8 cellular contexts compared by ENCODE assay signal in the genomic region with DNA sequence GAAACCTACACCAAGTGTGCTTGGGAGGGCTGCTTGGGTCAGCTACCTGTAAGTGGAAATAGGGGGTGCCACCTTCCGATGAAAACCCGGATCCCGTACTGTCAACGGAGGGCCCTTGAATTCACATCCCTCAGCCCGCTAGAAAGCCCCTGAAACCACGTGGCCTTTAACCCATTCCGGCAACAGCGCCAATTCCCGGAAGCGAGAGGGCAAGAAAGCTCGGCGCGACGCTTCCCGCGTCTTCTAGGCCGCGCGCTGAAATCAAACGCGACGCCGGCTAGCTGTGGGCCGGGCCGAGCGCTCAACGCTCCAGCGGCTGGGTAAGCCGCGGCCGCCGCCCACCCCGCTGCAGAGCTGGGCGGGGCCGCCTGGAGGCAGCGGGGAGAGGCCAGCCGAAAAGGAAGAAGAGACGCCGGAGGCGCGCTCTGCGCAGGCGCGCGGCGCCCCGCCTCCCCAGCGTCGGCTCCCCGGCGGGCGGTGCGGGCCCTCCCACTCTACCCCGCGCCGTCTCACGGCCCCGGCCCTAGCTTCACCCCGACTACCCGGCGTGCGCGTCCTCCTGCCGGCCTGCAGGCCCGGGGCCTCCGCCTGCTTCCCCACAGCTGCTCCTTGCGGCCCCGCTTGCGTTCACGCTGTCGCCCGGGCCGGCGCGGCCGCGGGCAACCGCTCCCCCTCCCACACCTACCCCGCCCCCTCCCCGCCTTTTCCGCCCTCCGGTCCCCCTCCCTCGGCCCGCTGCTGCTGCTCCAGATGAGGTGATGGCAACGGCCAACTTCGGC. TPM values are rescaled to one million over a fixed set of nuclear protein-coding genes. Genes with fewer than 3 reads are reported as not detected.
DNase-seq lines count a peak whose midpoint lies in the region; ATAC-seq, FAIRE-seq and TF ChIP-seq lines count a peak whose summit lies in the region.

A gene (plus strand): TSS at position 492 of the 779 bp plus-strand sequence. CDS start 267 bp downstream, at position 759.

- BruUV-seq in endothelial cell of umbilical vein (replicated peaks; lab: Mats Ljungman, UMichigan), result TSS peak; percentile 64

- H3K36me3 ChIP-seq in OCI-LY3 (replicated peaks; ENCODE audit: low read depth, low read length) (peaks cover 12% of the 10 kb centered on the region), endothelial cell of umbilical vein (ENCODE audit: control insufficient read depth in 2 of 2, extremely low read depth in 1 of 2, insufficient read depth in 2 of 2, low read length in 2 of 2) (no peaks in the 10 kb centered on the region)

- CTCF ChIA-PET in endothelial cell of umbilical vein (lab: Charles Lee), result interaction anchor here (0.8 to 1.5 kb wide), 9 partner anchors 9 to 163 kb away, joined by 3 to 10 read pairs (median 4); a partner anchor contains a TSS

- H3K27me3 ChIP-seq in OCI-LY3 (ENCODE audit: low read depth, low read length), result no peaks in the 10 kb centered on the region
- H3K27me3 ChIP-seq in endothelial cell of umbilical vein (ENCODE audit: control insufficient read depth in 2 of 2, insufficient read depth in 2 of 2, low read length in 2 of 2), result no peaks in the 10 kb centered on the region

- H3K79me2 ChIP-seq in OCI-LY3 (ENCODE audit: low read length) (peaks cover 47% of the 10 kb centered on the region), endothelial cell of umbilical vein (ENCODE audit: control insufficient read depth, insufficient read depth, low read length) (peaks cover 46% of the 10 kb centered on the region)

- H2AFZ ChIP-seq in OCI-LY3 (ENCODE audit: low read depth, low read length) (peak within 1 kb of the TSS; percentile 73), endothelial cell of umbilical vein (ENCODE audit: low read depth, low read length) (peak within 1 kb of the TSS; percentile 93)

- H3K27ac ChIP-seq in OCI-LY3 (ENCODE audit: low read length) (peak within 1 kb of the TSS; percentile 76), endothelial cell of umbilical vein (ENCODE audit: insufficient read depth, low read depth, low read length) (peak within 1 kb of the TSS; percentile 67)

- FAIRE-seq in endothelial cell of umbilical vein (lab: Jason Lieb, UNC), result peak; percentile 59

- dilution Hi-C loops in endothelial cell of umbilical vein (cut with MboI; ENCODE audit: extremely low pct_ligation_motif_present, low sequenced_read_pairs), result no loop called here

- DNase-seq in DMS114 treated with DMSO at 0.1 percent for 48 hours (lab: John Stamatoyannopoulos, UW; ENCODE audit: unreplicated experiment) (peak; percentile 87), HuH-7.5 (ENCODE audit: low spot score) (peak; percentile 89), endothelial cell of umbilical vein (ENCODE audit: low read depth, low spot score) (peak; percentile 93), midbrain (lab: John Stamatoyannopoulos, UW) (peak; percentile 92)
- peak; percentile 96 for DNase-seq in activated CD8-positive, alpha-beta memory T cell treated with anti-CD3 and anti-CD28 coated beads, Interleukin-2, amount 50 U/mL, for 48 hours
- DNase-seq in stimulated activated CD8-positive, alpha-beta memory T cell treated with anti-CD3 and anti-CD28 coated beads, Interleukin-15, amount 100 ng/mL, for 48 hours (ENCODE audit: low read depth in 2 of 2), result peak; percentile 93 to 95

- H3K4me3 ChIP-seq in OCI-LY3 (ENCODE audit: low read length), result peak within 1 kb of the TSS; percentile 90
- peak within 1 kb of the TSS; percentile 96 to 100 (median 98) for H3K4me3 ChIP-seq in endothelial cell of umbilical vein (replicated peaks in 1 of 3; ENCODE audit: insufficient read depth in 1 of 3, low read depth in 1 of 3, low read length in 3 of 3)

- H3K4me1 ChIP-seq in OCI-LY3 (ENCODE audit: low read length) (peaks cover 22% of the 10 kb centered on the region), endothelial cell of umbilical vein (ENCODE audit: control insufficient read depth, extremely low read depth, insufficient read depth, low read length) (peaks cover 19% of the 10 kb centered on the region)

- peak; percentile 93 for ATAC-seq in GM21528 (IDR thresholded peaks at IDR 0.05; ENCODE audit: low FRiP score, unreplicated experiment)

- H4K20me1 ChIP-seq in OCI-LY3 (ENCODE audit: insufficient read depth, low read length) (peaks cover 32% of the 10 kb centered on the region), endothelial cell of umbilical vein (replicated peaks; ENCODE audit: control insufficient read depth, extremely low read depth, insufficient read depth, low read length) (peaks cover 4% of the 10 kb centered on the region)

- TF ChIP-seq POLR2A in endothelial cell of umbilical vein (IDR thresholded peaks at IDR 0.05; ENCODE audit: low read depth, low read length), result peak; percentile 27

- H3K9me3 ChIP-seq in OCI-LY3 (ENCODE audit: insufficient read depth, low read length), result no peaks in the 10 kb centered on the region
- no peaks in the 10 kb centered on the region for H3K9me3 ChIP-seq in endothelial cell of umbilical vein (replicated peaks; ENCODE audit: control insufficient read depth, insufficient read depth, low read length)

- H3K9me1 ChIP-seq in endothelial cell of umbilical vein (replicated peaks; ENCODE audit: control insufficient read depth, extremely low read depth, insufficient read depth, low read length), result no peaks in the 10 kb centered on the region

- TF ChIP-seq CTCF in OCI-LY3 (IDR thresholded peaks at IDR 0.05; ENCODE audit: low read depth, low read length) (no peak), endothelial cell of umbilical vein (IDR thresholded peaks at IDR 0.05; ENCODE audit: extremely low read depth in 1 of 2, insufficient read depth in 1 of 2, low read depth in 1 of 2, low read length in 2 of 2) (peak in 1 of 2 donors; percentile 11)

- intact Hi-C loops in endothelial cell of umbilical vein (cut with micrococcal nuclease), result loop anchor here (1.0 to 5.0 kb wide), 7 partner anchors 29 to 271 kb away; a partner anchor contains a TSS

- POLR2A ChIA-PET in endothelial cell of umbilical vein (lab: Charles Lee), result interaction anchor here (1.4 kb wide), 1 partner anchor 98 kb away, joined by 4 read pairs; a partner anchor contains a TSS

- H3K9ac ChIP-seq in OCI-LY3 (ENCODE audit: low read length) (peak within 1 kb of the TSS; percentile 89), endothelial cell of umbilical vein (replicated peaks; ENCODE audit: extremely low read depth, insufficient read depth, low read length) (peak within 1 kb of the TSS; percentile 80)

- H3K4me2 ChIP-seq in OCI-LY3 (ENCODE audit: low read length), result peak within 1 kb of the TSS; percentile 87
- H3K4me2 ChIP-seq in endothelial cell of umbilical vein (ENCODE audit: insufficient read depth, low read length), result peak within 1 kb of the TSS; percentile 90

TF ChIP-seq in endothelial cell of umbilical vein, 7 proteins besides CTCF, POLR2A, EP300 and RAD21:
- peak; percentile 78 for TF ChIP-seq POLR2AphosphoS5 (IDR thresholded peaks at IDR 0.05; ENCODE audit: insufficient read depth, low read depth, low read length)
- no peak for TF ChIP-seq JUN (IDR thresholded peaks at IDR 0.05; ENCODE audit: borderline replicate concordance, insufficient read depth, insufficient read length, low read depth)
- TF ChIP-seq EZH2 (IDR thresholded peaks at IDR 0.05; ENCODE audit: borderline replicate concordance, low read depth, low read length, severe bottlenecking), result no peak
- TF ChIP-seq, protein P1, sequence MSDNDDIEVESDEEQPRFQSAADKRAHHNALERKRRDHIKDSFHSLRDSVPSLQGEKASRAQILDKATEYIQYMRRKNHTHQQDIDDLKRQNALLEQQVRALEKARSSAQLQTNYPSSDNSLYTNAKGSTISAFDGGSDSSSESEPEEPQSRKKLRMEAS (IDR thresholded peaks at IDR 0.05; ENCODE audit: insufficient read depth, insufficient read length), result peak; percentile 93
- TF ChIP-seq MYC (IDR thresholded peaks at IDR 0.05; ENCODE audit: low read depth, low read length), result peak; percentile 68

RNA-seq across cellular contexts. Expression of the gene that starts here (rescaled TPM):
- total RNA-seq in endothelial cell of umbilical vein, result 57.7 and 65.1 TPM in 2 replicates
- 11.7 and 17.1 TPM in 2 replicates for polyA plus RNA-seq in endothelial cell of umbilical vein
- 28.4 and 29.1 TPM in 2 replicates for polyA plus RNA-seq in endothelial cell of umbilical vein (2011; cell fraction: cytosol; rRNA removed)
- polyA plus RNA-seq in endothelial cell of umbilical vein (2011; cell fraction: nucleus; rRNA removed), result 34.3 and 34.4 TPM in 2 replicates
- polyA plus RNA-seq in endothelial cell of umbilical vein (2012), result 39.1 and 55.2 TPM in 2 replicates
- polyA minus RNA-seq in endothelial cell of umbilical vein, result 30.2 and 36.5 TPM in 2 replicates
- 33.2 TPM for polyA minus RNA-seq in endothelial cell of umbilical vein (2011; cell fraction: cytosol; rRNA and poly(A)+ RNA removed)
- polyA minus RNA-seq in endothelial cell of umbilical vein (2011; cell fraction: nucleus; rRNA and poly(A)+ RNA removed), result 26.1 and 37.7 TPM in 2 replicates

Comparison
In these comparisons a context has a peak if more than half of its experiments do, and no peak if none do; other contexts are left out.
1. Peak in every context shown above with its lines: DNase-seq, ATAC-seq, H3K4me3 ChIP-seq and H3K27ac ChIP-seq.